15 cellular contexts compared by ENCODE assay signal in the genomic region with DNA sequence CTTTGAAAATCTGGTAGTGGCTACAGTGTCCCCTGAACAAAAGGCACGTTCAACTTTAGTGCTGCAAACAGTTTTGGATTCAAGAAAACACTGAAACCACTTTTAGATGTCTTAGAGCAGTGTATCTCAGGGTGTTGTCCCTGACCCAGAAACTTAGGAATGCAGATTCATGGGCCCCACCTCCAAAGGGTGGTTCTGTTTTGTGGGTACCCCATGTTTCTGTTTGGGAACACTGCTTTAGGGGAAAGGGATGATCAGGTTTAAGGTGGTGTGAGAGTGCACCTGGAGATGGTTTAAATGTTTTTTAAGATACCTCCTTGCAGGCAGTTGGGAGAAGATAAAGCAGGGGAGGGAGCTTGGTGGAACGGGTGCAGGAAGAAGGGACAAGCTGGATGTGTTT. TPM values are rescaled to one million over a fixed set of nuclear protein-coding genes. Genes with fewer than 3 reads are reported as not detected.
DNase-seq lines count a peak whose midpoint lies in the region; ATAC-seq, FAIRE-seq and TF ChIP-seq lines count a peak whose summit lies in the region.
"Had no signal": no experiment of that assay in that cellular context is flagged by ENCODE, and none has a peak within 500 bp of the region (broad histone marks: within the 10 kb centered on the region; RNA-seq: fewer than 3 reads in every experiment).

No MANE protein-coding gene starts in this region.

- no peak overlapping the region for H3K27ac ChIP-seq in CD4-positive, alpha-beta T cell (ENCODE audit: low read depth, low read length)
- H3K27ac ChIP-seq: 22Rv1, SJCRH30 had no signal

- CTCF ChIA-PET in CD4-positive, alpha-beta T cell (lab: Charles Lee), result interaction anchor here (1.2 kb wide), 1 partner anchor 9 kb away, joined by 3 read pairs; no protein-coding TSS in a partner anchor
- CTCF ChIA-PET in WTC11 (lab: Charles Lee), result no interaction called here

- H3K36me3 Mint-ChIP-seq in activated CD4-positive, alpha-beta T cell treated with anti-CD3 and anti-CD28 coated beads, Interleukin-2, amount 10 ng/mL, durations not matched to agents 24 days and 14 days (ENCODE audit: low read depth), result peaks cover 60% of the 10 kb centered on the region
- peaks cover 95% of the 10 kb centered on the region for H3K36me3 Mint-ChIP-seq in CD4-positive, alpha-beta T cell (ENCODE audit: low read depth)
- H3K36me3 Mint-ChIP-seq in WTC11 (peaks cover 95% of the 10 kb centered on the region), osteocyte (ENCODE audit: unreplicated experiment) (peaks cover 27% of the 10 kb centered on the region)
- peaks cover 24% of the 10 kb centered on the region for H3K36me3 Mint-ChIP-seq in natural killer cell treated with Interleukin-12 subunit alpha and Interleukin-12 subunit beta and Interleukin-15 and Interleukin-18, amount 100 ng/mL, for 72 hours

- H3K4me3 Mint-ChIP-seq in activated CD4-positive, alpha-beta T cell treated with anti-CD3 and anti-CD28 coated beads, Interleukin-2, amount 10 ng/mL, durations not matched to agents 24 days and 14 days, result no peak overlapping the region
- H3K4me3 Mint-ChIP-seq in CD4-positive, alpha-beta T cell, result no peak overlapping the region
- peak overlapping the region; percentile 9; the same call in 1 of the 2 replicates for H3K4me3 Mint-ChIP-seq in WTC11
- no peak overlapping the region for H3K4me3 Mint-ChIP-seq in natural killer cell treated with Interleukin-12 subunit alpha and Interleukin-12 subunit beta and Interleukin-15 and Interleukin-18, amount 100 ng/mL, for 72 hours
- no peak overlapping the region for H3K4me3 Mint-ChIP-seq in osteocyte (ENCODE audit: unreplicated experiment)
- H3K4me3 Mint-ChIP-seq: IgD-negative memory B cell had no signal

- intact Hi-C loops in activated CD4-positive, alpha-beta T cell treated with anti-CD3 and anti-CD28 coated beads, Interleukin-2, amount 10 ng/mL, durations not matched to agents 24 days and 14 days (cut with micrococcal nuclease), result no loop called here
- intact Hi-C loops in CD4-positive, alpha-beta T cell (cut with DNase I, micrococcal nuclease), result loop anchor here in 1 of 2 experiments (10.0 kb wide), 1 partner anchor 290 kb away; no protein-coding TSS in a partner anchor

- H3K9me3 ChIP-seq in CD4-positive, alpha-beta T cell (ENCODE audit: control insufficient read depth, low read length), result no peaks in the 10 kb centered on the region
- H3K9me3 ChIP-seq: SJCRH30 had no signal

- H3K27me3 Mint-ChIP-seq in activated CD4-positive, alpha-beta T cell treated with anti-CD3 and anti-CD28 coated beads, Interleukin-2, amount 10 ng/mL, durations not matched to agents 24 days and 14 days, result no peaks in the 10 kb centered on the region
- no peaks in the 10 kb centered on the region for H3K27me3 Mint-ChIP-seq in CD4-positive, alpha-beta T cell
- H3K27me3 Mint-ChIP-seq in WTC11 (ENCODE audit: low read depth) (no peaks in the 10 kb centered on the region), osteocyte (ENCODE audit: unreplicated experiment) (no peaks in the 10 kb centered on the region)
- no peaks in the 10 kb centered on the region for H3K27me3 Mint-ChIP-seq in natural killer cell treated with Interleukin-12 subunit alpha and Interleukin-12 subunit beta and Interleukin-15 and Interleukin-18, amount 100 ng/mL, for 72 hours
- H3K27me3 Mint-ChIP-seq: IgD-negative memory B cell had no signal

- H3K4me1 Mint-ChIP-seq in activated CD4-positive, alpha-beta T cell treated with anti-CD3 and anti-CD28 coated beads, Interleukin-2, amount 10 ng/mL, durations not matched to agents 24 days and 14 days, result peaks cover 36% of the 10 kb centered on the region
- peaks cover 49% of the 10 kb centered on the region for H3K4me1 Mint-ChIP-seq in CD4-positive, alpha-beta T cell (ENCODE audit: low read depth)
- H3K4me1 Mint-ChIP-seq in WTC11 (peaks cover 51% of the 10 kb centered on the region), osteocyte (ENCODE audit: unreplicated experiment) (peaks cover 4% of the 10 kb centered on the region)
- H3K4me1 Mint-ChIP-seq in natural killer cell treated with Interleukin-12 subunit alpha and Interleukin-12 subunit beta and Interleukin-15 and Interleukin-18, amount 100 ng/mL, for 72 hours (ENCODE audit: low read depth in 2 of 2), result peaks cover 44 to 46% of the 10 kb centered on the region in 2 donors

- no peak for ATAC-seq in CD4-positive, alpha-beta T cell (ENCODE audit: poor library complexity)
- no peak for ATAC-seq in WTC11
- ATAC-seq in natural killer cell treated with Interleukin-12 subunit alpha and Interleukin-12 subunit beta and Interleukin-15 and Interleukin-18, amount 100 ng/mL, for 72 hours, result no peak
- ATAC-seq: Panc1 had no signal

- H3K27me3 ChIP-seq in CD4-positive, alpha-beta T cell (ENCODE audit: control insufficient read depth, insufficient read depth, low read length), result no peaks in the 10 kb centered on the region
- H3K27me3 ChIP-seq: SJCRH30 had no signal

- no peak for TF ChIP-seq POLR2A in GM12891 (IDR thresholded peaks at IDR 0.05; ENCODE audit: low read depth, low read length)

- no peaks in the 10 kb centered on the region for H3K9me3 Mint-ChIP-seq in activated CD4-positive, alpha-beta T cell treated with anti-CD3 and anti-CD28 coated beads, Interleukin-2, amount 10 ng/mL, durations not matched to agents 24 days and 14 days
- H3K9me3 Mint-ChIP-seq in CD4-positive, alpha-beta T cell, result no peaks in the 10 kb centered on the region
- no peaks in the 10 kb centered on the region for H3K9me3 Mint-ChIP-seq in WTC11
- H3K9me3 Mint-ChIP-seq in natural killer cell treated with Interleukin-12 subunit alpha and Interleukin-12 subunit beta and Interleukin-15 and Interleukin-18, amount 100 ng/mL, for 72 hours, result no peaks in the 10 kb centered on the region
- no peaks in the 10 kb centered on the region for H3K9me3 Mint-ChIP-seq in osteocyte (ENCODE audit: unreplicated experiment)
- H3K9me3 Mint-ChIP-seq: IgD-negative memory B cell had no signal

- peak; percentile 50 for DNase-seq in activated CD4-positive, alpha-beta T cell treated with anti-CD3 and anti-CD28 coated beads, Interleukin-2, amount 10 ng/mL, durations not matched to agents 24 days and 14 days
- no peak for DNase-seq in activated CD4-positive, alpha-beta T cell treated with anti-CD3 and anti-CD28 coated beads for 1 hour
- DNase-seq in CD4-positive, alpha-beta T cell, result no peak
- DNase-seq in WTC11 (ENCODE audit: low spot score) (no peak), GM12891 (ENCODE audit: insufficient read length, low spot score) (no peak), osteocyte (ENCODE audit: extremely low spot score, unreplicated experiment) (no peak), cerebellar nuclear complex (lab: John Stamatoyannopoulos, UW) (no peak)
- no peak for DNase-seq in natural killer cell treated with Interleukin-12 subunit alpha and Interleukin-12 subunit beta and Interleukin-15 and Interleukin-18, amount 100 ng/mL, for 72 hours (ENCODE audit: low spot score)
- DNase-seq: H7, NCI-H1694 treated with DMSO at 0.1 percent for 48 hours, SJCRH30 had no signal

- POLR2A ChIA-PET in CD4-positive, alpha-beta T cell (lab: Charles Lee), result no interaction called here
- POLR2A ChIA-PET in WTC11 (lab: Charles Lee), result no interaction called here

- no peak for TF ChIP-seq CTCF in CD4-positive, alpha-beta T cell (IDR thresholded peaks at IDR 0.05)
- TF ChIP-seq CTCF in WTC11 (IDR thresholded peaks at IDR 0.05), result no peak
- TF ChIP-seq CTCF in osteocyte (IDR thresholded peaks at IDR 0.05), result no peak

- H3K27ac Mint-ChIP-seq in activated CD4-positive, alpha-beta T cell treated with anti-CD3 and anti-CD28 coated beads, Interleukin-2, amount 10 ng/mL, durations not matched to agents 24 days and 14 days, result no peak overlapping the region
- H3K27ac Mint-ChIP-seq in CD4-positive, alpha-beta T cell, result peak overlapping the region; percentile 45
- H3K27ac Mint-ChIP-seq in WTC11 (peak overlapping the region; percentile 62), osteocyte (ENCODE audit: unreplicated experiment) (no peak overlapping the region)
- peak overlapping the region; percentile 28 to 51 for H3K27ac Mint-ChIP-seq in natural killer cell treated with Interleukin-12 subunit alpha and Interleukin-12 subunit beta and Interleukin-15 and Interleukin-18, amount 100 ng/mL, for 72 hours

- FAIRE-seq in GM12891 (lab: Jason Lieb, UNC), result no peak
- FAIRE-seq: HTR-8/SVneo had no signal

TF ChIP-seq in WTC11, 78 proteins besides CTCF, POLR2A, EP300 and RAD21 (continues in another document):
- TF ChIP-seq, protein P1, sequence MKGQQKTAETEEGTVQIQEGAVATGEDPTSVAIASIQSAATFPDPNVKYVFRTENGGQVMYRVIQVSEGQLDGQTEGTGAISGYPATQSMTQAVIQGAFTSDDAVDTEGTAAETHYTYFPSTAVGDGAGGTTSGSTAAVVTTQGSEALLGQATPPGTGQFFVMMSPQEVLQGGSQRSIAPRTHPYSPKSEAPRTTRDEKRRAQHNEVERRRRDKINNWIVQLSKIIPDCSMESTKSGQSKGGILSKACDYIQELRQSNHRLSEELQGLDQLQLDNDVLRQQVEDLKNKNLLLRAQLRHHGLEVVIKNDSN (CRISPR knock-in tag; IDR thresholded peaks at IDR 0.05), result no peak
- TF ChIP-seq TCF7 (CRISPR knock-in tag; IDR thresholded peaks at IDR 0.05; ENCODE audit: low read depth), result no peak

TF ChIP-seq in GM12891, 5 proteins besides CTCF, POLR2A, EP300 and RAD21:
- no peak for TF ChIP-seq SPI1 (IDR thresholded peaks at IDR 0.05; ENCODE audit: low read depth, low read length)
- no peak for TF ChIP-seq PAX5 (IDR thresholded peaks at IDR 0.05; ENCODE audit: insufficient read depth, low read length, severe bottlenecking)
- no peak for TF ChIP-seq POU2F2 (IDR thresholded peaks at IDR 0.05; ENCODE audit: low read depth, low read length)
- no peak for TF ChIP-seq POLR2AphosphoS5 (IDR thresholded peaks at IDR 0.05; ENCODE audit: low read depth, low read length)
- no peak for TF ChIP-seq TAF1 (IDR thresholded peaks at IDR 0.05; ENCODE audit: low read depth, low read length)
TF ChIP-seq in GM12891: peak in this region for 0.

RNA-seq across cellular contexts. Expression of a gene that starts 55.6 kb away (rescaled TPM):
- total RNA-seq in activated CD4-positive, alpha-beta T cell treated with anti-CD3 and anti-CD28 coated beads, Interleukin-2, amount 10 ng/mL, durations not matched to agents 24 days and 14 days, result 42.6 and 47.0 TPM in 2 replicates
- 10 to 100 TPM; 57.1 to 58.4 TPM for total RNA-seq in CD4-positive, alpha-beta T cell
- total RNA-seq in WTC11 (2021) (132 to 156 TPM (median 150 TPM) in 3 replicates), osteocyte (19.7 and 20.4 TPM in 2 replicates)
- total RNA-seq in natural killer cell treated with Interleukin-12 subunit alpha and Interleukin-12 subunit beta and Interleukin-15 and Interleukin-18, amount 100 ng/mL, for 72 hours, result 10 to 100 TPM; 21.7 to 33.6 TPM
- 10.7 TPM for polyA plus RNA-seq in GM12891 (2012; ENCODE audit: low read depth, missing spikeins)

Comparison
In these comparisons a context has a peak if more than half of its experiments do, and no peak if none do; other contexts are left out.
1. H3K27ac Mint-ChIP-seq: peak in CD4-positive, alpha-beta T cell (single experiment), WTC11 (single experiment) and natural killer cell treated with Interleukin-12 subunit alpha and Interleukin-12 subunit beta and Interleukin-15 and Interleukin-18, amount 100 ng/mL, for 72 hours (2 of 2); none in activated CD4-positive, alpha-beta T cell treated with anti-CD3 and anti-CD28 coated beads, Interleukin-2, amount 10 ng/mL, durations not matched to agents 24 days and 14 days (single experiment) and osteocyte (single experiment).